1 cellular context compared by ENCODE assay signal in genomic region chr3:9933561-9934234, GRCh38.
TF ChIP-seq lines count a peak whose summit lies in the region.

Gene CRELD1, plus strand, starts transcription at chr3:9933834. Its CDS starts 605 bp downstream, at chr3:9934439.

TF ChIP-seq in GM12878, 131 proteins besides CTCF, POLR2A, EP300 and RAD21 (continued from another document):
- TF ChIP-seq BCL3 (IDR thresholded peaks at IDR 0.05; ENCODE audit: borderline replicate concordance, insufficient read depth, low read depth, low read length, poor library complexity, severe bottlenecking) (no peak), SIN3A (IDR thresholded peaks at IDR 0.05; ENCODE audit: low read depth, low read length) (peak; percentile 84; the same call in 1 of the 2 replicates), POLR2AphosphoS2 (IDR thresholded peaks at IDR 0.05; ENCODE audit: low read depth, low read length) (peak; percentile 59; the same call in 1 of the 2 replicates), CEBPZ (IDR thresholded peaks at IDR 0.05; ENCODE audit: low read depth, low read length) (no peak), USF1 (IDR thresholded peaks at IDR 0.05; ENCODE audit: borderline replicate concordance, extremely low read length, insufficient read depth, low read depth, low read length) (peak; percentile 48), ATF7 (IDR thresholded peaks at IDR 0.05; ENCODE audit: low read depth) (peak; percentile 98), CREB1 (IDR thresholded peaks at IDR 0.05; ENCODE audit: low read depth) (peak; percentile 87), SMC3 (IDR thresholded peaks at IDR 0.05; ENCODE audit: borderline replicate concordance, low read length) (no peak), ZNF622 (IDR thresholded peaks at IDR 0.05) (no peak), SREBF1 (IDR thresholded peaks at IDR 0.05; ENCODE audit: low read length) (peak; percentile 9; the same call in 1 of the 2 replicates), ZBTB40 (IDR thresholded peaks at IDR 0.05; ENCODE audit: borderline replicate concordance) (peak; percentile 57; the same call in 1 of the 2 replicates), MEF2B (IDR thresholded peaks at IDR 0.05; ENCODE audit: partially characterized antibody, poor library complexity, severe bottlenecking) (no peak), FOXM1 (IDR thresholded peaks at IDR 0.05; ENCODE audit: low read depth, low read length) (no peak), NBN (IDR thresholded peaks at IDR 0.05) (0 out of 2 replicates have a peak, but pooled peaks have one; percentile 50), HDGF (IDR thresholded peaks at IDR 0.05) (no peak), MAX (IDR thresholded peaks at IDR 0.05; ENCODE audit: low read depth, low read length) (peak; percentile 68), NFXL1 (IDR thresholded peaks at IDR 0.05; ENCODE audit: borderline replicate concordance) (no peak), CEBPB (IDR thresholded peaks at IDR 0.05; ENCODE audit: borderline replicate concordance in 1 of 2, low read depth in 2 of 2, low read length in 2 of 2) (no peak), POLR2AphosphoS5 (IDR thresholded peaks at IDR 0.05; ENCODE audit: low read length) (peak; percentile 50), MLLT1 (IDR thresholded peaks at IDR 0.05) (no peak), ESRRA (IDR thresholded peaks at IDR 0.05; ENCODE audit: low read length) (no peak), LARP7 (IDR thresholded peaks at IDR 0.05) (peak; percentile 30; the same call in 1 of the 2 replicates), RFX5 (IDR thresholded peaks at IDR 0.05; ENCODE audit: low read depth, low read length) (peak; percentile 88), RELB (IDR thresholded peaks at IDR 0.05; ENCODE audit: low read depth) (peak; percentile 59; the same call in 1 of the 2 replicates), RB1 (IDR thresholded peaks at IDR 0.05; ENCODE audit: borderline replicate concordance) (peak; percentile 32; the same call in 1 of the 2 replicates), CREM (IDR thresholded peaks at IDR 0.05; ENCODE audit: low read depth) (peak; percentile 76; the same call in 1 of the 2 replicates), JUND (IDR thresholded peaks at IDR 0.05; ENCODE audit: low read depth, low read length) (peak; percentile 60; the same call in 1 of the 2 replicates), PML (IDR thresholded peaks at IDR 0.05; ENCODE audit: low read length) (peak; percentile 71; the same call in 1 of the 2 replicates), SRF (IDR thresholded peaks at IDR 0.05; ENCODE audit: low read depth in 2 of 2, low read length in 2 of 2) (no peak), BRCA1 (IDR thresholded peaks at IDR 0.05; ENCODE audit: low read depth, low read length) (no peak), TBL1XR1 (IDR thresholded peaks at IDR 0.05; ENCODE audit: low read depth, low read length) (no peak), BHLHE40 (IDR thresholded peaks at IDR 0.05; ENCODE audit: borderline replicate concordance in 1 of 2, low read depth in 2 of 2, low read length in 1 of 2) (peak in 1 of 2 experiments; percentile 73; a peak in 2 of 4 replicates), SMAD5 (IDR thresholded peaks at IDR 0.05; ENCODE audit: low read depth) (no peak), CHD2 (IDR thresholded peaks at IDR 0.05; ENCODE audit: borderline replicate concordance, low read depth, low read length) (peak; percentile 84), MYC (IDR thresholded peaks at IDR 0.05; ENCODE audit: insufficient read depth, insufficient read length, insufficient replicate concordance, low read length, severe bottlenecking) (peak; percentile 56), NKRF (conservative IDR thresholded peaks at IDR 0.05) (0 out of 2 replicates have a peak, but pooled peaks have one; percentile 54), POU2F2 (IDR thresholded peaks at IDR 0.05; ENCODE audit: borderline replicate concordance, low read depth, low read length) (peak; percentile 22; the same call in 2 of the 3 replicates), ZNF384 (IDR thresholded peaks at IDR 0.05; ENCODE audit: borderline replicate concordance, low read depth, low read length) (no peak), TAF1 (IDR thresholded peaks at IDR 0.05; ENCODE audit: borderline replicate concordance, low read depth, low read length) (0 out of 2 replicates have a peak, but pooled peaks have one; percentile 28), MXI1 (IDR thresholded peaks at IDR 0.05; ENCODE audit: low read depth, low read length) (peak; percentile 92), E2F4 (IDR thresholded peaks at IDR 0.05; ENCODE audit: low read depth, low read length) (peak; percentile 84)
